ENCODE assay signal across 15 cellular contexts in genomic region chr4:139922625-139923024, GRCh38.
DNase-seq lines count a peak whose midpoint lies in the region; ATAC-seq and TF ChIP-seq lines count a peak whose summit lies in the region.
"Had no signal": no experiment of that assay in that cellular context is flagged by ENCODE, and none has a peak within 500 bp of the region (broad histone marks: within the 10 kb centered on the region; RNA-seq: fewer than 3 reads in every experiment).

No MANE protein-coding gene starts in this region.

- no peak overlapping the region for H3K4me3 ChIP-seq in esophagus muscularis mucosa
- H3K4me3 ChIP-seq: HAP-1, Peyer's patch had no signal

- H3K27me3 ChIP-seq in esophagus muscularis mucosa, result peaks cover 0 to 4% (median 0%) of the 10 kb centered on the region in 4 donors
- H3K27me3 ChIP-seq: Peyer's patch had no signal

- H3K4me1 ChIP-seq in esophagus muscularis mucosa, result peaks cover 56 to 69% (median 58%) of the 10 kb centered on the region in 4 donors

- no peak for ATAC-seq in GM21737 (IDR thresholded peaks at IDR 0.05; ENCODE audit: unreplicated experiment)
- ATAC-seq: effector memory CD8-positive, alpha-beta T cell had no signal

- WGBS in esophagus muscularis mucosa, result 81% methylated on average over 3 of the region's 3 CpGs

- TF ChIP-seq EP300 in esophagus muscularis mucosa (IDR thresholded peaks at IDR 0.05), result no peak

- no peaks in the 10 kb centered on the region for H3K36me3 ChIP-seq in esophagus muscularis mucosa
- H3K36me3 ChIP-seq: HAP-1, Peyer's patch had no signal

- H3K9me3 ChIP-seq in esophagus muscularis mucosa, result no peaks in the 10 kb centered on the region
- H3K9me3 ChIP-seq: HAP-1, Peyer's patch had no signal

- H3K27ac ChIP-seq in esophagus muscularis mucosa (replicated peaks in 1 of 4), result peak overlapping the region; percentile 81 to 87 (median 84)
- H3K27ac ChIP-seq: Peyer's patch had no signal

- TF ChIP-seq CTCF in esophagus muscularis mucosa (IDR thresholded peaks at IDR 0.05), result no peak

- peak; percentile 33 for DNase-seq in GM03348 (ENCODE audit: low spot score)
- peak; percentile 27 for DNase-seq in NCI-H2081 treated with DMSO at 0.1 percent for 48 hours (lab: John Stamatoyannopoulos, UW)
- peak; percentile 79 for DNase-seq in esophagus muscularis mucosa (ENCODE audit: extremely low spot score)
- peak; percentile 45 for DNase-seq in pons (ENCODE audit: low spot score)
- DNase-seq in stimulated activated naive CD4-positive, alpha-beta T cell (lab: John Stamatoyannopoulos, UW), result no peak
- DNase-seq in stimulated activated CD4-positive, alpha-beta T cell treated with anti-CD3 and anti-CD28 coated beads, Interleukin-15, amount 100 ng/mL, for 24 hours, result no peak
- DNase-seq in stimulated activated CD4-positive, alpha-beta T cell treated with anti-CD3 and anti-CD28 coated beads, Interleukin-2, amount 100 ng/mL, for 48 hours, result no peak
- DNase-seq: activated CD4-positive, CD25-positive, alpha-beta regulatory T cell treated with anti-CD3 and anti-CD28 coated beads, Interleukin-2, amount 50 U/mL, for 72 hours; activated naive CD4-positive, alpha-beta T cell treated with anti-CD3 and anti-CD28 coated beads, Interleukin-2, amount 50 U/mL, for 16 hours; DND-41; effector memory CD8-positive, alpha-beta T cell; MM.1S; Peyer's patch had no signal

- intact Hi-C loops in esophagus muscularis mucosa (cut with DNase I), result no loop called here

- TF ChIP-seq POLR2A in esophagus muscularis mucosa (IDR thresholded peaks at IDR 0.05; ENCODE audit: low read depth), result no peak

Comparison
In these comparisons a context has a peak if more than half of its experiments do, and no peak if none do; other contexts are left out.
1. DNase-seq: peak in GM03348 (single experiment), NCI-H2081 treated with DMSO at 0.1 percent for 48 hours (single experiment), esophagus muscularis mucosa (single experiment) and pons (single experiment); none in stimulated activated naive CD4-positive, alpha-beta T cell (0 of 6), stimulated activated CD4-positive, alpha-beta T cell treated with anti-CD3 and anti-CD28 coated beads, Interleukin-15, amount 100 ng/mL, for 24 hours (single experiment) and stimulated activated CD4-positive, alpha-beta T cell treated with anti-CD3 and anti-CD28 coated beads, Interleukin-2, amount 100 ng/mL, for 48 hours (0 of 2).